Comparison of ENCODE assay signal across 35 cellular contexts in the genomic region with DNA sequence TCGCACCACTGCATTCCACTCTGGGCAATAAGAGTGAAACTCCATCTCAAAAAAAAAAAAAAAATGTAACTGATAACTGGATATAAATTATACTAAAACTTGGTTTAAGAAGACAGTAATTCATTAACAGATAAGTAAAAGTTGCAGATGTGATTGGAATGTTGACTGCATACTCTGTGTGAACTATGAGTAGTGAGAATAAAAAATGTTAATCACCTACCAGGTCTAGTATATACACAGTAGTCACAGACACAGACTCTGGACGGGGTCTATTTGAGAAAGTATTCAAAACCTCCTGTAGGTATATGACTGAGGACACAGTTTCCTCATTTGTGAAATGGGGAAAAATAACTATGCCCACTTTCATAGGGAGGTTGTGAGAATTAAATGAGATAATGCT.
"Had no signal": no experiment of that assay in that cellular context is flagged by ENCODE, and none has a peak within 500 bp of the region (broad histone marks: within the 10 kb centered on the region; RNA-seq: fewer than 3 reads in every experiment).

No MANE protein-coding gene starts in this region.

- H3K27me3 ChIP-seq: breast epithelium, cardiac muscle cell, dorsolateral prefrontal cortex, esophagus muscularis mucosa, foreskin keratinocyte, gastrocnemius medialis had no signal

- H3K27ac Mint-ChIP-seq: activated CD4-positive, alpha-beta memory T cell treated with anti-CD3 and anti-CD28 coated beads for 36 hours; activated CD4-positive, alpha-beta T cell treated with anti-CD3 and anti-CD28 coated beads for 36 hours; activated CD4-positive, alpha-beta T cell treated with anti-CD3 and anti-CD28 coated beads, Interleukin-2, amount 10 ng/mL, durations not matched to agents 24 days and 14 days; activated CD8-positive, alpha-beta memory T cell treated with anti-CD3 and anti-CD28 coated beads, Interleukin-2, amount 10 ng/mL, durations not matched to agents 7 days and 5 days; activated CD8-positive, alpha-beta T cell treated with anti-CD3 and anti-CD28 coated beads, Interleukin-2, amount 10 ng/mL, durations not matched to agents 7 days and 5 days; activated naive CD8-positive, alpha-beta T cell; activated T-cell treated with anti-CD3 and anti-CD28 coated beads, Interleukin-2, amount 50 U/mL, for 72 hours; dendritic cell treated with granulocyte-macrophage colony-stimulating factor and Interleukin-4, amounts not matched to agents 40 ng/mL and 50 ng/mL, for 4 days; endodermal cell; T-helper 2 cell treated with Interferon-gamma antibody and Interleukin-4, amounts not matched to agents 5 μg/mL and 100 μg/mL, for 36 hours had no signal

- H3K4me1 ChIP-seq: breast epithelium, foreskin keratinocyte had no signal

- H3K27ac ChIP-seq: breast epithelium, cardiac muscle cell, coronary artery, esophagus muscularis mucosa, foreskin keratinocyte, gastrocnemius medialis had no signal

- H3K4me1 Mint-ChIP-seq: brain had no signal

- ATAC-seq: activated CD4-positive, alpha-beta T cell treated with anti-CD3 and anti-CD28 coated beads for 36 hours; activated CD8-positive, alpha-beta memory T cell treated with anti-CD3 and anti-CD28 coated beads, Interleukin-2, amount 10 ng/mL, durations not matched to agents 7 days and 5 days; activated CD8-positive, alpha-beta T cell treated with anti-CD3 and anti-CD28 coated beads, Interleukin-2, amount 10 ng/mL, durations not matched to agents 7 days and 5 days; activated T-cell treated with anti-CD3 and anti-CD28 coated beads, Interleukin-2, amount 50 U/mL, for 72 hours; foreskin keratinocyte; gastrocnemius medialis; T-helper 17 cell had no signal

- H3K9me3 Mint-ChIP-seq: activated CD4-positive, alpha-beta memory T cell treated with anti-CD3 and anti-CD28 coated beads for 36 hours; activated T-cell treated with anti-CD3 and anti-CD28 coated beads, Interleukin-2, amount 50 U/mL, for 72 hours; dendritic cell treated with granulocyte-macrophage colony-stimulating factor and Interleukin-4, amounts not matched to agents 40 ng/mL and 50 ng/mL, for 4 days; endodermal cell; T-helper 2 cell treated with Interferon-gamma antibody and Interleukin-4, amounts not matched to agents 5 μg/mL and 100 μg/mL, for 36 hours had no signal

- H3K9me3 ChIP-seq: breast epithelium, esophagus muscularis mucosa, gastrocnemius medialis had no signal

- H3K27me3 Mint-ChIP-seq: activated CD4-positive, alpha-beta memory T cell treated with anti-CD3 and anti-CD28 coated beads for 36 hours; activated CD4-positive, alpha-beta T cell treated with anti-CD3 and anti-CD28 coated beads for 36 hours; activated CD4-positive, alpha-beta T cell treated with anti-CD3 and anti-CD28 coated beads, Interleukin-2, amount 10 ng/mL, durations not matched to agents 24 days and 14 days; activated CD8-positive, alpha-beta memory T cell treated with anti-CD3 and anti-CD28 coated beads, Interleukin-2, amount 10 ng/mL, durations not matched to agents 7 days and 5 days; activated naive CD8-positive, alpha-beta T cell; brain; dendritic cell treated with granulocyte-macrophage colony-stimulating factor and Interleukin-4, amounts not matched to agents 40 ng/mL and 50 ng/mL, for 4 days; T-helper 17 cell had no signal

- H3K36me3 Mint-ChIP-seq: activated CD4-positive, alpha-beta memory T cell treated with anti-CD3 and anti-CD28 coated beads for 36 hours had no signal

- H3K4me3 ChIP-seq: breast epithelium, cardiac muscle cell, coronary artery, dorsolateral prefrontal cortex, esophagus muscularis mucosa, gastrocnemius medialis had no signal

- DNase-seq: activated CD4-positive, alpha-beta memory T cell treated with anti-CD3 and anti-CD28 coated beads for 36 hours; activated CD4-positive, alpha-beta T cell treated with anti-CD3 and anti-CD28 coated beads for 36 hours; activated CD4-positive, alpha-beta T cell treated with anti-CD3 and anti-CD28 coated beads, Interleukin-2, amount 10 ng/mL, durations not matched to agents 24 days and 14 days; activated CD4-positive, CD25-positive, alpha-beta regulatory T cell; activated CD4-positive, CD25-positive, alpha-beta regulatory T cell treated with anti-CD3 and anti-CD28 coated beads, Interleukin-2, amount 50 U/mL, for 72 hours; activated CD8-positive, alpha-beta memory T cell treated with anti-CD3 and anti-CD28 coated beads, Interleukin-2, amount 10 ng/mL, durations not matched to agents 7 days and 5 days; activated CD8-positive, alpha-beta memory T cell treated with anti-CD3 and anti-CD28 coated beads, Interleukin-2, amount 50 U/mL, for 4 hours; activated CD8-positive, alpha-beta T cell treated with anti-CD3 and anti-CD28 coated beads, Interleukin-2, amount 10 ng/mL, durations not matched to agents 7 days and 5 days; activated gamma-delta T cell; activated naive CD4-positive, alpha-beta T cell; activated naive CD4-positive, alpha-beta T cell treated with anti-CD3 and anti-CD28 coated beads, Interleukin-2, amount 50 U/mL, for 16 hours; activated T-cell treated with anti-CD3 and anti-CD28 coated beads, Interleukin-2, amount 50 U/mL, for 1 hour; activated T-cell treated with anti-CD3 and anti-CD28 coated beads, Interleukin-2, amount 50 U/mL, for 72 hours; amygdala; aorta; central memory CD4-positive, alpha-beta T cell; cerebellar nuclear complex; dorsolateral prefrontal cortex; effector memory CD4-positive, alpha-beta T cell; endodermal cell; erythroblast; foreskin keratinocyte; gastrocnemius medialis; head of caudate nucleus; T-helper 1 cell; T-helper 17 cell; T1000 had no signal

- H3K36me3 ChIP-seq: breast epithelium, cardiac muscle cell, esophagus muscularis mucosa, gastrocnemius medialis had no signal

- H3K4me3 Mint-ChIP-seq: activated CD4-positive, alpha-beta memory T cell treated with anti-CD3 and anti-CD28 coated beads for 36 hours; activated CD4-positive, alpha-beta T cell treated with anti-CD3 and anti-CD28 coated beads for 36 hours; activated CD4-positive, alpha-beta T cell treated with anti-CD3 and anti-CD28 coated beads, Interleukin-2, amount 10 ng/mL, durations not matched to agents 24 days and 14 days; activated CD8-positive, alpha-beta memory T cell treated with anti-CD3 and anti-CD28 coated beads, Interleukin-2, amount 10 ng/mL, durations not matched to agents 7 days and 5 days; activated CD8-positive, alpha-beta T cell treated with anti-CD3 and anti-CD28 coated beads, Interleukin-2, amount 10 ng/mL, durations not matched to agents 7 days and 5 days; activated naive CD8-positive, alpha-beta T cell; activated T-cell treated with anti-CD3 and anti-CD28 coated beads, Interleukin-2, amount 50 U/mL, for 72 hours; brain; dendritic cell treated with granulocyte-macrophage colony-stimulating factor and Interleukin-4, amounts not matched to agents 40 ng/mL and 50 ng/mL, for 4 days; endodermal cell; T-helper 17 cell; T-helper 2 cell treated with Interferon-gamma antibody and Interleukin-4, amounts not matched to agents 5 μg/mL and 100 μg/mL, for 36 hours had no signal
